Comparison of ENCODE assay signal across 1 cellular context in genomic region chr9:81819859-81820546, GRCh38.
A peak's percentile ranks its signal among the peaks of the same experiment; 100 is the strongest.
TF ChIP-seq lines count a peak whose summit lies in the region.

No MANE protein-coding gene starts in this region.

TF ChIP-seq in HepG2, 621 proteins besides CTCF, POLR2A, EP300 and RAD21 (continued from another document and continues in another):
- TF ChIP-seq SALL1 (CRISPR knock-in tag; IDR thresholded peaks at IDR 0.05) (peak; percentile 68), ELF3 (CRISPR knock-in tag; IDR thresholded peaks at IDR 0.05) (no peak), LCORL (IDR thresholded peaks at IDR 0.05) (no peak), LCORL (CRISPR knock-in tag; IDR thresholded peaks at IDR 0.05) (peak; percentile 70; the same call in 1 of the 2 replicates), U2AF2 (IDR thresholded peaks at IDR 0.05; ENCODE audit: low read depth, low read length) (no peak), ZNF710 (CRISPR knock-in tag; IDR thresholded peaks at IDR 0.05; ENCODE audit: borderline replicate concordance) (0 out of 2 replicates have a peak, but pooled peaks have one; percentile 28), RARA (CRISPR knock-in tag; IDR thresholded peaks at IDR 0.05) (peak; percentile 73), ZNF543 (CRISPR knock-in tag; IDR thresholded peaks at IDR 0.05) (no peak), SRSF4 (IDR thresholded peaks at IDR 0.05; ENCODE audit: low read depth, low read length, poor library complexity, severe bottlenecking) (no peak), HDAC2 (CRISPR knock-in tag; IDR thresholded peaks at IDR 0.05) (0 out of 2 replicates have a peak, but pooled peaks have one; percentile 56), KIAA2018 (CRISPR knock-in tag; IDR thresholded peaks at IDR 0.05; ENCODE audit: borderline replicate concordance) (no peak), ARID5B (CRISPR knock-in tag; IDR thresholded peaks at IDR 0.05) (peak; percentile 55; the same call in 1 of the 2 replicates), AHDC1 (CRISPR knock-in tag; IDR thresholded peaks at IDR 0.05; ENCODE audit: borderline replicate concordance) (peak; percentile 77; the same call in 1 of the 2 replicates), ZBTB3 (CRISPR knock-in tag; IDR thresholded peaks at IDR 0.05; ENCODE audit: borderline replicate concordance, low read depth) (no peak), HNF4A (CRISPR knock-in tag; IDR thresholded peaks at IDR 0.05) (peak; percentile 34; the same call in 1 of the 2 replicates), ZSCAN29 (CRISPR knock-in tag; conservative IDR thresholded peaks at IDR 0.05) (no peak), FOXP1 (IDR thresholded peaks at IDR 0.05) (no peak), FOXP1 (CRISPR knock-in tag; IDR thresholded peaks at IDR 0.05) (peak; percentile 35; the same call in 1 of the 2 replicates), NR1H2 (CRISPR knock-in tag; IDR thresholded peaks at IDR 0.05; ENCODE audit: borderline replicate concordance, low read depth) (no peak), ZMYM3 (CRISPR knock-in tag; IDR thresholded peaks at IDR 0.05) (no peak), RBM39 (IDR thresholded peaks at IDR 0.05; ENCODE audit: low read depth, low read length, poor library complexity, severe bottlenecking) (no peak), POLR2G (IDR thresholded peaks at IDR 0.05; ENCODE audit: low read depth, low read length) (no peak), ZBTB4 (CRISPR knock-in tag; IDR thresholded peaks at IDR 0.05; ENCODE audit: borderline replicate concordance) (no peak), CBX2 (IDR thresholded peaks at IDR 0.05; ENCODE audit: low read depth, low read length) (no peak), CBX2 (CRISPR knock-in tag; IDR thresholded peaks at IDR 0.05; ENCODE audit: low read depth) (peak; percentile 72; the same call in 1 of the 2 replicates), MED1 (CRISPR knock-in tag; IDR thresholded peaks at IDR 0.05) (peak; percentile 46; the same call in 1 of the 2 replicates), ZNF513 (CRISPR knock-in tag; conservative IDR thresholded peaks at IDR 0.05) (no peak), ZNF674 (CRISPR knock-in tag; IDR thresholded peaks at IDR 0.05; ENCODE audit: low read depth) (no peak), RXRB (CRISPR knock-in tag; IDR thresholded peaks at IDR 0.05; ENCODE audit: borderline replicate concordance) (peak; percentile 29; the same call in 1 of the 2 replicates), ATF7 (IDR thresholded peaks at IDR 0.05) (no peak), ATF7 (CRISPR knock-in tag; IDR thresholded peaks at IDR 0.05) (peak; percentile 73; the same call in 1 of the 2 replicates)
